Comparison of ENCODE assay signal across 1 cellular context in the genomic region with DNA sequence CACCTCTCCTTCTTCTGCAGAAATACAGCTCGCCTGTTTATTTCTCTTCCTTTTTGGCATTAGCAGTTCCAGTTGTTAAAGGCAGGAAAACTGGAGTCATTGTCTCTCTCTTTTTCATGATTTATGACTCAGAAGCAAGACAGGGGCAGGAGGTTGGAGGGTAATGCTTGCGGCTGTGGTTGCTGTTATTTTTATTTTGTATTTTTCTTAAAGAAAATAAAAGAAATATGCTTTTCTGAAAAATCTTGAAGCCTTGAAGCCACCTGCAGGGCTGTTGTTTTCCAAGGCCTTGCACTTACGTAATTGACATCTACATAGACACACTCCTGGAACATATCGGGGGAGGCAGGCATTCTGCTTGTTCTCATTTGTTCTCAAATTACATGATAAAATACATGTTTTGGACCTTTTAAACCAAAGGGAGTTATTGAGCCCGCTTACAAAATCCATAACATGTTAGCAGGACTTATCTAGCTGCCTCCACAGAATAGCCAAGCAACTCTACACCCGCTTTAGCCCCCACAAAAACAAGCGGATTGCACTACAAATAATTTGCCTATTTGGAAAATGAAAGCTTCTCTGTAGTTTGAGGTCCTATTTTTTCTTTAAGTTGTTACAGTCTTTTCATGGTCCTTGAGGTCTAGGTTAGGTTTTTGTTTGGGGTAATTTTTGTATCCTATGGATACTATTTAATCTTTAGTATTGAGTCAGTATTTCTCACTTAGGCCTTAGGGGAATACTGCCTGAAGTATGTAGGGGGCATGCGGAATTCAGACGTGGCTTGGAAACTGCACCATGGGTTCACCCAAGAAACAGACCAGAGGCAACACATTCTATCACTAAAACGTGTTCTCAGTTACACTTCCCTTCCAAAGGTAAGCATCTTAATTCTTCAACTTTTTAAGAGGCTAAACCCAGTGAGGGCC.
TF ChIP-seq lines count a peak whose summit lies in the region.

No MANE protein-coding gene starts in this region.

TF ChIP-seq in IMR-90, 13 proteins besides CTCF, POLR2A, EP300 and RAD21:
- TF ChIP-seq MAZ (IDR thresholded peaks at IDR 0.05; ENCODE audit: borderline replicate concordance, low read depth, low read length): no peak
- no peak for TF ChIP-seq BHLHE40 (IDR thresholded peaks at IDR 0.05; ENCODE audit: low read depth, low read length)
- TF ChIP-seq CEBPB (IDR thresholded peaks at IDR 0.05; ENCODE audit: low read depth, low read length): no peak
- TF ChIP-seq RCOR1 (IDR thresholded peaks at IDR 0.05; ENCODE audit: insufficient replicate concordance, low read length): no peak
- TF ChIP-seq, protein P1, sequence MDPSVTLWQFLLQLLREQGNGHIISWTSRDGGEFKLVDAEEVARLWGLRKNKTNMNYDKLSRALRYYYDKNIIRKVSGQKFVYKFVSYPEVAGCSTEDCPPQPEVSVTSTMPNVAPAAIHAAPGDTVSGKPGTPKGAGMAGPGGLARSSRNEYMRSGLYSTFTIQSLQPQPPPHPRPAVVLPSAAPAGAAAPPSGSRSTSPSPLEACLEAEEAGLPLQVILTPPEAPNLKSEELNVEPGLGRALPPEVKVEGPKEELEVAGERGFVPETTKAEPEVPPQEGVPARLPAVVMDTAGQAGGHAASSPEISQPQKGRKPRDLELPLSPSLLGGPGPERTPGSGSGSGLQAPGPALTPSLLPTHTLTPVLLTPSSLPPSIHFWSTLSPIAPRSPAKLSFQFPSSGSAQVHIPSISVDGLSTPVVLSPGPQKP (IDR thresholded peaks at IDR 0.05; ENCODE audit: borderline replicate concordance, low read depth, low read length): no peak
- no peak for TF ChIP-seq MAFK (IDR thresholded peaks at IDR 0.05; ENCODE audit: low read depth, low read length)
- TF ChIP-seq CHD1 (IDR thresholded peaks at IDR 0.05; ENCODE audit: low read depth, low read length): no peak
- no peak for TF ChIP-seq SMC3 (IDR thresholded peaks at IDR 0.05; ENCODE audit: low read depth, low read length)
- TF ChIP-seq RFX5 (IDR thresholded peaks at IDR 0.05; ENCODE audit: low read depth, low read length): no peak
- no peak for TF ChIP-seq FOS (IDR thresholded peaks at IDR 0.05; ENCODE audit: low read depth, low read length)
- no peak for TF ChIP-seq MXI1 (IDR thresholded peaks at IDR 0.05; ENCODE audit: borderline replicate concordance, low read depth, low read length)
- TF ChIP-seq, protein P2, sequence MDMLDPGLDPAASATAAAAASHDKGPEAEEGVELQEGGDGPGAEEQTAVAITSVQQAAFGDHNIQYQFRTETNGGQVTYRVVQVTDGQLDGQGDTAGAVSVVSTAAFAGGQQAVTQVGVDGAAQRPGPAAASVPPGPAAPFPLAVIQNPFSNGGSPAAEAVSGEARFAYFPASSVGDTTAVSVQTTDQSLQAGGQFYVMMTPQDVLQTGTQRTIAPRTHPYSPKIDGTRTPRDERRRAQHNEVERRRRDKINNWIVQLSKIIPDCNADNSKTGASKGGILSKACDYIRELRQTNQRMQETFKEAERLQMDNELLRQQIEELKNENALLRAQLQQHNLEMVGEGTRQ (IDR thresholded peaks at IDR 0.05; ENCODE audit: low read depth, low read length): no peak
- no peak for TF ChIP-seq NFE2L2 (IDR thresholded peaks at IDR 0.05; ENCODE audit: low read depth, low read length)
